In the genomic region with DNA sequence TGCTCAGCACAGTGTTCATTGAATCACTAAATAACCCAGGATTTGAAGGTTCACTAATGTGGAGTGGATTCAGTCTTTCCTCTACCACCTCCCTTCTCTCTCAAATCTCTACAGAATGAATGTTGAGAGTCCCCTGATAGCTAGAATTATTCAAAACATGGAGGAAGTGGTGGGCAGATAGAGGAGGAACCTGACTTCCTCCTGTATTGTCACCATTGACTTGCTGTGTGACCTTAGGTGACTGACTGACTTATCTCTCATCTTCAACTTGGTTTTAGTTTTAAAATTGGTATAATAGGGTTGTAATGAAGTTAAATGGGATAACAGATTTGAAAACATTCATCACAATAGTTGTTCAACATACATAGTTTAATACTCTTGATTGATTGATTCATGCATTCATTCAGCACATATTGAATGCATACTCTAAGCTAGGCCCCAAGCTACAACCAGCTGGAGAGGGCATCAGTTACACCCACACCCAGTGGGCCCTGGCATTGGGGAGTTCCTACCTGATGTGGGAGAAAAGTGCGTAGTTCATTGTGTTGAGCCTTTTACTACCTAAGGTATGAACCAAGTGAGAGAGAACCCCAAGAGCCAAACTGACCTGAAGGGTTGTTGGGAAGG, we compare ENCODE assay signal across 13 cellular contexts.
A peak's percentile ranks its signal among the peaks of the same experiment; 100 is the strongest.
DNase-seq lines count a peak whose midpoint lies in the region; ATAC-seq, FAIRE-seq and TF ChIP-seq lines count a peak whose summit lies in the region.
"Had no signal": no experiment of that assay in that cellular context is flagged by ENCODE, and none has a peak within 500 bp of the region (broad histone marks: within the 10 kb centered on the region; RNA-seq: fewer than 3 reads in every experiment).

No MANE protein-coding gene starts in this region.

- TF ChIP-seq CTCF in foreskin fibroblast (IDR thresholded peaks at IDR 0.05; ENCODE audit: low read depth, low read length): no peak

- no peak overlapping the region for H3K4me3 Mint-ChIP-seq in effector memory CD8-positive, alpha-beta T cell

- no peak for TF ChIP-seq POLR2A in GM12891 (IDR thresholded peaks at IDR 0.05; ENCODE audit: low read depth, low read length)

- peak; percentile 84 for FAIRE-seq in GM12891 (lab: Jason Lieb, UNC)
- FAIRE-seq: H54 had no signal

- intact Hi-C loops in Right ventricle myocardium superior (cut with DNase I): loop anchor here (5.0 kb wide), 1 partner anchor 815 kb away; no protein-coding TSS in a partner anchor

- no peaks in the 10 kb centered on the region for H3K27me3 ChIP-seq in effector memory CD4-positive, alpha-beta T cell (replicated peaks; ENCODE audit: control insufficient read depth, insufficient read depth, low read length, poor library complexity, severe bottlenecking)
- H3K27me3 ChIP-seq: colonic mucosa had no signal

- ATAC-seq in GM19467 (IDR thresholded peaks at IDR 0.05; ENCODE audit: unreplicated experiment) (peak; percentile 57), HG03565 (IDR thresholded peaks at IDR 0.05; ENCODE audit: unreplicated experiment) (peak; percentile 79), Right ventricle myocardium superior (ENCODE audit: poor library complexity) (no peak)
- peak; percentile 29 for ATAC-seq in effector memory CD8-positive, alpha-beta T cell (replicated peaks)

- H3K36me3 ChIP-seq in effector memory CD4-positive, alpha-beta T cell (ENCODE audit: control insufficient read depth, insufficient read depth, low read length): peaks cover 6% of the 10 kb centered on the region
- H3K36me3 ChIP-seq: colonic mucosa had no signal

- H3K36me3 Mint-ChIP-seq in effector memory CD8-positive, alpha-beta T cell (ENCODE audit: insufficient read depth): no peaks in the 10 kb centered on the region

- H3K9me3 Mint-ChIP-seq in effector memory CD8-positive, alpha-beta T cell: no peaks in the 10 kb centered on the region

- DNase-seq in GM12891 (ENCODE audit: insufficient read length, low spot score): no peak
- no peak for DNase-seq in effector memory CD8-positive, alpha-beta T cell
- no peak for DNase-seq in foreskin fibroblast
- no peak for DNase-seq in UCSD-AML1 (lab: John Stamatoyannopoulos, UW; ENCODE audit: unreplicated experiment)
- DNase-seq in effector memory CD4-positive, alpha-beta T cell: no peak
- DNase-seq in Right ventricle myocardium superior: no peak
- DNase-seq: activated gamma-delta T cell, colonic mucosa, NCI-H2029 treated with DMSO at 0.1 percent for 48 hours, T1000 had no signal

- H3K9me3 ChIP-seq in effector memory CD4-positive, alpha-beta T cell (ENCODE audit: control insufficient read depth, low read length): no peaks in the 10 kb centered on the region
- H3K9me3 ChIP-seq: colonic mucosa had no signal

- peaks cover 5% of the 10 kb centered on the region for H3K4me1 ChIP-seq in effector memory CD4-positive, alpha-beta T cell (ENCODE audit: control insufficient read depth, insufficient read depth, low read length, poor library complexity, severe bottlenecking)
- H3K4me1 ChIP-seq: colonic mucosa had no signal

- H3K27ac Mint-ChIP-seq in effector memory CD8-positive, alpha-beta T cell: peak overlapping the region; percentile 44 to 75

- H3K27me3 Mint-ChIP-seq in effector memory CD8-positive, alpha-beta T cell: no peaks in the 10 kb centered on the region

- no peak overlapping the region for H3K4me3 ChIP-seq in foreskin fibroblast (ENCODE audit: low read depth in 1 of 2, low read length in 2 of 2)
- no peak overlapping the region for H3K4me3 ChIP-seq in effector memory CD4-positive, alpha-beta T cell (ENCODE audit: insufficient read depth, low read depth, low read length, poor library complexity, severe bottlenecking)
- H3K4me3 ChIP-seq: colonic mucosa had no signal

- H3K4me1 Mint-ChIP-seq in effector memory CD8-positive, alpha-beta T cell (ENCODE audit: low read depth in 2 of 2): peaks cover 10 to 15% of the 10 kb centered on the region in 2 donors

- H3K27ac ChIP-seq in effector memory CD4-positive, alpha-beta T cell (ENCODE audit: insufficient read depth, low read length, poor library complexity, severe bottlenecking): no peak overlapping the region
- H3K27ac ChIP-seq: colonic mucosa had no signal

TF ChIP-seq in GM12891, 5 proteins besides CTCF, POLR2A, EP300 and RAD21:
- TF ChIP-seq PAX5 (IDR thresholded peaks at IDR 0.05; ENCODE audit: insufficient read depth, low read length, severe bottlenecking) (no peak), SPI1 (IDR thresholded peaks at IDR 0.05; ENCODE audit: low read depth, low read length) (peak; percentile 55; the same call in 1 of the 2 replicates)
